1 cellular context compared by ENCODE assay signal in the genomic region with DNA sequence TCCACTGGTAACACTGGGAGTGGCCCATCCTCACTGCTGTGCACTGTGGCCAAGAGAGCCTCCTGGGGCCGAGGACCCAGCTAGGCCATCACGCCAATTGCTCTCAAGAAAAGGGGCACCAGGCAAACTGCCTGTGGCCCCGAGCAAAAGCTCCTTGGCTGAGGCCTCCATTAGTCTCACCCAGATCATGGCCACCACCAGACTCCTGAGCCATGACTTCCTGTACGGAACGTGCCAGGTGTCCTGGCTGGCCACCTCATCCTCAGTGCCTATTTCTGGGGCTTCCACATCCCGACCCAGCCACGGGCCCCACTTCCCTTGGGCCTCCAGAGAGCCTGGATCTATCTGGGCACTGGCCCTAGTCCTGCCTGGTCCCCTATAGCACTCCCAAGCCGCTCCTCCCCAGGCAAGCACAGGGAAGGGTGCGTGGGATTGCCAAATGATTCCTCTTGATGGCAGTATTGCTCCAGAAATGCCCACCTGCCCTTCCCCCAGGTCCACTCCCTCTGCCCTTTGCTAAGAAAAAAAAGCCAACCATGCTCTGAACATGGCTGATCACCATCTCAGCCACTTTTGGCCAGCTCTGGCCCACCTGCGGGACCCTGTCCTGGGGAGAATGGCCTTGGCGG.
TF ChIP-seq lines count a peak whose summit lies in the region.

No MANE protein-coding gene starts in this region.

TF ChIP-seq in WTC11, 78 proteins besides CTCF, POLR2A, EP300 and RAD21 (continued from another document):
- TF ChIP-seq ZBTB43 (CRISPR knock-in tag; IDR thresholded peaks at IDR 0.05) (no peak), NR1H2 (CRISPR knock-in tag; IDR thresholded peaks at IDR 0.05) (no peak), ZNF138 (CRISPR knock-in tag; conservative IDR thresholded peaks at IDR 0.05) (no peak), ETV6 (CRISPR knock-in tag; IDR thresholded peaks at IDR 0.05) (no peak), MYBL2 (CRISPR knock-in tag; IDR thresholded peaks at IDR 0.05) (no peak), ZNF121 (CRISPR knock-in tag; IDR thresholded peaks at IDR 0.05) (no peak), TP53 (CRISPR knock-in tag; IDR thresholded peaks at IDR 0.05) (no peak), ZNF671 (CRISPR knock-in tag; IDR thresholded peaks at IDR 0.05) (no peak)
TF ChIP-seq in WTC11: peak in this region for 0.
